ENCODE assay signal across 15 cellular contexts in the genomic region with DNA sequence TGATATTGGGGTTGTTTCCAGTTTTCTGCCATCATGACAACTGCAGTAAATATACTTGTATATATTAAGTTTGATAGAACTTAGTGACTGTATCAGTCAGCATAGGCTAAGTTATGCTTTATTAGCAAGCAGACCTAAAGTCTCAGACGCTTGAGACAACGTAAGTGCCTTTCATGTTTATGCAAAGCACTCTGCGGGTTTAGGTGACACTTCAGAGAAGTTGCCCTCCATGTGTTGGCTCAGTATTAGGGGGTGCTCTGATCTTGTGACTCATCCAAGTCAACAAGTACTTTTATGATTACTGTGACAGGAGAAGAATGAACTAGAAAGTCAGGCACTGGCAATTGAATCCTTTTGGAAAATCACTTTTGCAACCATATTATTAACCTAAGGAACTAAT. TPM values are rescaled to one million over a fixed set of nuclear protein-coding genes. Genes with fewer than 3 reads are reported as not detected.
A peak's percentile ranks its signal among the peaks of the same experiment; 100 is the strongest.
DNase-seq lines count a peak whose midpoint lies in the region; ATAC-seq, FAIRE-seq and TF ChIP-seq lines count a peak whose summit lies in the region.
"Had no signal": no experiment of that assay in that cellular context is flagged by ENCODE, and none has a peak within 500 bp of the region (broad histone marks: within the 10 kb centered on the region; RNA-seq: fewer than 3 reads in every experiment).

No MANE protein-coding gene starts in this region.

- H3K36me3 ChIP-seq in bronchial epithelial cell (ENCODE audit: control insufficient read depth, insufficient read depth, low read length) = no peaks in the 10 kb centered on the region

- TF ChIP-seq CTCF in bronchial epithelial cell (IDR thresholded peaks at IDR 0.05; ENCODE audit: insufficient read depth, low read length, severe bottlenecking) = no peak

- DNase-seq in Daoy (ENCODE audit: low read depth) (peak; percentile 21), bronchial epithelial cell (ENCODE audit: low read depth) (peak; percentile 20), OCI-M2 (lab: John Stamatoyannopoulos, UW; ENCODE audit: unreplicated experiment) (no peak)
- DNase-seq in stimulated activated CD4-positive, alpha-beta T cell treated with anti-CD3 and anti-CD28 coated beads, Interleukin-15, amount 100 ng/mL, for 24 hours = no peak
- DNase-seq: Caco-2; CD8-positive, alpha-beta memory T cell; DMS79; EL; HCEC 1CT; HFFc6 had no signal

- ATAC-seq in GM19035 (IDR thresholded peaks at IDR 0.05; ENCODE audit: unreplicated experiment) (peak; percentile 44), HG02885 (IDR thresholded peaks at IDR 0.05; ENCODE audit: poor library complexity, unreplicated experiment) (peak; percentile 51), GM21717 (IDR thresholded peaks at IDR 0.05; ENCODE audit: unreplicated experiment) (no peak), GM19463 (IDR thresholded peaks at IDR 0.05; ENCODE audit: unreplicated experiment) (no peak)

- no peak for FAIRE-seq in bronchial epithelial cell (lab: Jason Lieb, UNC)
- FAIRE-seq: GM12891 had no signal

- no peak overlapping the region for H3K4me3 ChIP-seq in bronchial epithelial cell (ENCODE audit: low read depth, low read length)

- no peaks in the 10 kb centered on the region for H3K27me3 ChIP-seq in bronchial epithelial cell (ENCODE audit: control insufficient read depth, insufficient read depth, low read length)

RNA-seq across cellular contexts. Expression of gene OTOGL, which starts 13.3 kb away (rescaled TPM):
- 1.0 and 1.4 TPM in 2 replicates for total RNA-seq in Daoy (2014; rRNA removed; shearing (Covaris generic))
- total RNA-seq in bronchial epithelial cell = under 0.01 TPM in 1 of 2 replicates, not detected in the other
- total RNA-seq: CD8-positive, alpha-beta memory T cell had no signal

Comparison
In these comparisons a context has a peak if more than half of its experiments do, and no peak if none do; other contexts are left out.
1. DNase-seq: peak in Daoy (single experiment) and bronchial epithelial cell (single experiment); none in OCI-M2 (single experiment) and stimulated activated CD4-positive, alpha-beta T cell treated with anti-CD3 and anti-CD28 coated beads, Interleukin-15, amount 100 ng/mL, for 24 hours (single experiment).
2. ATAC-seq: peak in GM19035 (single experiment) and HG02885 (single experiment); none in GM21717 (single experiment) and GM19463 (single experiment).